ENCODE assay signal across 30 cellular contexts in the genomic region with DNA sequence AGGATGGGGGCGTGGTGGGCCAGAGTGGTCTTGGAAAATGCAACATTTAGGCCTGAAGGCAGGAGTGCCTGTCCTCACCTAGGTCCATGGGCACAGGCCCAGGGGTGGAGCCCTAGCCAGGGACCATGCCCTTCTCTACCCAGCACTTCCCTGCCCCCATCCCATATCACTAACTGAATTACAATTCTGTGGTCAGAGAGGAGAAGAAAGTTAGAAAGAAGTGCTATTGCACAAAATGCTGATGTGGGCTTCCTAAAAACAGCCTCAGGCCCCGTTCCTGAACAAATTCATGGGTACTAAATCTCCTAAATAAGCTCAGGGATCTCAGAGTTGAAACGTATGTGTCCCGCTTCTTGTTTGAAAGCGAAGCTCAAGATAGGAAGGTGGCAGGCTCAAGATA. TPM values are rescaled to one million over a fixed set of nuclear protein-coding genes. Genes with fewer than 3 reads are reported as not detected.
"Had no signal": no experiment of that assay in that cellular context is flagged by ENCODE, and none has a peak within 500 bp of the region (broad histone marks: within the 10 kb centered on the region; RNA-seq: fewer than 3 reads in every experiment).

No MANE protein-coding gene starts in this region.

- H3K36me3 Mint-ChIP-seq: activated CD8-positive, alpha-beta memory T cell treated with anti-CD3 and anti-CD28 coated beads, Interleukin-2, amount 10 ng/mL, durations not matched to agents 7 days and 5 days; activated naive CD4-positive, alpha-beta T cell treated with anti-CD3 and anti-CD28 coated beads, Interleukin-2, amount 50 U/mL, for 24 hours had no signal

- DNase-seq: activated B cell treated with CpG ODN at 0.5 μM for 24 hours; activated CD4-positive, alpha-beta T cell treated with anti-CD3 and anti-CD28 coated beads for 1 hour; activated CD4-positive, alpha-beta T cell treated with anti-CD3 and anti-CD28 coated beads, Interleukin-2, amount 10 ng/mL, durations not matched to agents 24 days and 14 days; activated CD4-positive, alpha-beta T cell treated with anti-CD3 and anti-CD28 coated beads, Interleukin-2, amount 50 U/mL, for 48 hours; activated CD8-positive, alpha-beta memory T cell treated with anti-CD3 and anti-CD28 coated beads, Interleukin-2, amount 10 ng/mL, durations not matched to agents 7 days and 5 days; activated effector memory CD4-positive, alpha-beta T cell treated with Interleukin-2 at 50 U/mL for 16 hours; activated naive CD4-positive, alpha-beta T cell; activated T-cell treated with anti-CD3 and anti-CD28 coated beads, Interleukin-2, amount 50 U/mL, for 24 hours; aorta; caudate nucleus; colonic mucosa; MM.1S; NCI-H1092 treated with DMSO at 0.1 percent for 48 hours; NCI-H1417 treated with DMSO at 0.1 percent for 48 hours; NCI-H1694; NCI-H2029; NCI-H2107; NCI-H345; NCI-H510A; NCI-H69; NK-92 treated with Interleukin-12 subunit alpha and Interleukin-12 subunit beta, amount 100 ng/mL, for 24 hours; OCI-M1; RPMI8226 had no signal

- H3K4me1 ChIP-seq: breast epithelium, colonic mucosa had no signal

- H3K4me3 ChIP-seq: breast epithelium, colonic mucosa, SK-N-MC had no signal

- H3K9me3 Mint-ChIP-seq: activated B cell treated with CpG ODN at 0.5 μM for 24 hours; activated CD4-positive, alpha-beta T cell treated with anti-CD3 and anti-CD28 coated beads, Interleukin-2, amount 10 ng/mL, durations not matched to agents 24 days and 14 days; activated naive CD4-positive, alpha-beta T cell treated with anti-CD3 and anti-CD28 coated beads, Interleukin-2, amount 50 U/mL, for 24 hours; activated T-cell treated with anti-CD3 and anti-CD28 coated beads, Interleukin-2, amount 50 U/mL, for 24 hours; activated T-helper 1 cell treated with anti-CD3 and anti-CD28 coated beads, Interleukin-12 subunit alpha, Interleukin-12 subunit beta, Interleukin-2, Interleukin-4 antibody, amounts not matched to agents 30 ng/mL and 10 ng/mL and 1 ng/mL, durations not matched to agents 14 hours and 24 hours and 36 hours; T-helper 1 cell treated with Interleukin-12 subunit alpha and Interleukin-12 subunit beta and Interleukin-4 antibody, amounts not matched to agents 30 μg/mL and 1 μg/mL, for 36 hours had no signal

- H3K4me3 Mint-ChIP-seq: activated B cell treated with CpG ODN at 0.5 μM for 24 hours; activated CD4-positive, alpha-beta T cell treated with anti-CD3 and anti-CD28 coated beads, Interleukin-2, amount 10 ng/mL, durations not matched to agents 24 days and 14 days; activated CD8-positive, alpha-beta memory T cell treated with anti-CD3 and anti-CD28 coated beads, Interleukin-2, amount 10 ng/mL, durations not matched to agents 7 days and 5 days; activated naive CD4-positive, alpha-beta T cell treated with anti-CD3 and anti-CD28 coated beads, Interleukin-2, amount 50 U/mL, for 24 hours; activated T-cell treated with anti-CD3 and anti-CD28 coated beads, Interleukin-2, amount 50 U/mL, for 24 hours; activated T-helper 1 cell treated with anti-CD3 and anti-CD28 coated beads, Interleukin-12 subunit alpha, Interleukin-12 subunit beta, Interleukin-2, Interleukin-4 antibody, amounts not matched to agents 30 ng/mL and 10 ng/mL and 1 ng/mL, durations not matched to agents 14 hours and 24 hours and 36 hours; T-helper 1 cell treated with Interleukin-12 subunit alpha and Interleukin-12 subunit beta and Interleukin-4 antibody, amounts not matched to agents 30 μg/mL and 1 μg/mL, for 36 hours had no signal

- H3K27ac ChIP-seq: breast epithelium, colonic mucosa, SK-N-MC had no signal

- H3K27ac Mint-ChIP-seq: activated B cell treated with CpG ODN at 0.5 μM for 24 hours; activated CD4-positive, alpha-beta T cell treated with anti-CD3 and anti-CD28 coated beads, Interleukin-2, amount 10 ng/mL, durations not matched to agents 24 days and 14 days; activated CD8-positive, alpha-beta memory T cell treated with anti-CD3 and anti-CD28 coated beads, Interleukin-2, amount 10 ng/mL, durations not matched to agents 7 days and 5 days; activated naive CD4-positive, alpha-beta T cell treated with anti-CD3 and anti-CD28 coated beads, Interleukin-2, amount 50 U/mL, for 24 hours; activated T-cell treated with anti-CD3 and anti-CD28 coated beads, Interleukin-2, amount 50 U/mL, for 24 hours; activated T-helper 1 cell treated with anti-CD3 and anti-CD28 coated beads, Interleukin-12 subunit alpha, Interleukin-12 subunit beta, Interleukin-2, Interleukin-4 antibody, amounts not matched to agents 30 ng/mL and 10 ng/mL and 1 ng/mL, durations not matched to agents 14 hours and 24 hours and 36 hours; T-helper 1 cell treated with Interleukin-12 subunit alpha and Interleukin-12 subunit beta and Interleukin-4 antibody, amounts not matched to agents 30 μg/mL and 1 μg/mL, for 36 hours had no signal

- H3K27me3 ChIP-seq: colonic mucosa had no signal

- H3K36me3 ChIP-seq: breast epithelium, colonic mucosa had no signal

- H3K9me3 ChIP-seq: breast epithelium, colonic mucosa had no signal

RNA-seq across cellular contexts. Expression of gene SCGB1D4, which starts 34.9 kb away (rescaled TPM):
- total RNA-seq: activated B cell treated with CpG ODN at 0.5 μM for 24 hours; activated CD4-positive, alpha-beta T cell treated with anti-CD3 and anti-CD28 coated beads, Interleukin-2, amount 10 ng/mL, durations not matched to agents 24 days and 14 days; activated CD8-positive, alpha-beta memory T cell treated with anti-CD3 and anti-CD28 coated beads, Interleukin-2, amount 10 ng/mL, durations not matched to agents 7 days and 5 days; activated T-helper 1 cell treated with anti-CD3 and anti-CD28 coated beads, Interleukin-12 subunit alpha, Interleukin-12 subunit beta, Interleukin-2, Interleukin-4 antibody, amounts not matched to agents 30 ng/mL and 10 ng/mL and 1 ng/mL, durations not matched to agents 14 hours and 24 hours and 36 hours; aorta; breast epithelium; cerebellum; colonic mucosa; Right ventricle myocardium inferior had no signal
